In genomic region chr3:24042879-24043567, GRCh38 we compare ENCODE assay signal across 14 cellular contexts.
DNase-seq lines count a peak whose midpoint lies in the region; ATAC-seq and TF ChIP-seq lines count a peak whose summit lies in the region.
"Had no signal": no experiment of that assay in that cellular context is flagged by ENCODE, and none has a peak within 500 bp of the region (broad histone marks: within the 10 kb centered on the region; RNA-seq: fewer than 3 reads in every experiment).

No MANE protein-coding gene starts in this region.

- H3K9me3 ChIP-seq in adrenal gland (replicated peaks in 1 of 3) (no peaks in the 10 kb centered on the region), heart right ventricle (no peaks in the 10 kb centered on the region), transverse colon (no peaks in the 10 kb centered on the region)
- no peaks in the 10 kb centered on the region for H3K9me3 ChIP-seq in effector memory CD4-positive, alpha-beta T cell (ENCODE audit: control insufficient read depth, low read length)
- H3K9me3 ChIP-seq: BLaER1 had no signal

- no peak overlapping the region for H3K4me3 Mint-ChIP-seq in osteocyte (ENCODE audit: unreplicated experiment)
- no peak overlapping the region for H3K4me3 Mint-ChIP-seq in activated T-helper 17 cell treated with anti-CD3 and anti-CD28 coated beads, Interleukin-2, amount 50 U/mL, for 72 hours
- H3K4me3 Mint-ChIP-seq: endodermal cell, type B pancreatic cell had no signal

- H3K27me3 Mint-ChIP-seq in osteocyte (ENCODE audit: unreplicated experiment): no peaks in the 10 kb centered on the region
- no peaks in the 10 kb centered on the region for H3K27me3 Mint-ChIP-seq in activated T-helper 17 cell treated with anti-CD3 and anti-CD28 coated beads, Interleukin-2, amount 50 U/mL, for 72 hours

- H3K4me1 ChIP-seq in adrenal gland (replicated peaks in 1 of 2) (peaks cover 4 to 12% of the 10 kb centered on the region in 2 donors), heart right ventricle (peaks cover 0 to 26% (median 8%) of the 10 kb centered on the region in 9 donors), transverse colon (peaks cover 0 to 6% (median 6%) of the 10 kb centered on the region in 4 donors), foreskin keratinocyte (peaks cover 5% of the 10 kb centered on the region)
- H3K4me1 ChIP-seq in effector memory CD4-positive, alpha-beta T cell (ENCODE audit: control insufficient read depth, insufficient read depth, low read length, poor library complexity, severe bottlenecking): no peaks in the 10 kb centered on the region

- H3K27me3 ChIP-seq in adrenal gland (no peaks in the 10 kb centered on the region), heart right ventricle (no peaks in the 10 kb centered on the region), transverse colon (no peaks in the 10 kb centered on the region), foreskin keratinocyte (no peaks in the 10 kb centered on the region)
- H3K27me3 ChIP-seq in effector memory CD4-positive, alpha-beta T cell (replicated peaks; ENCODE audit: control insufficient read depth, insufficient read depth, low read length, poor library complexity, severe bottlenecking): no peaks in the 10 kb centered on the region
- H3K27me3 ChIP-seq: BLaER1 had no signal

- in situ Hi-C loops in transverse colon (cut with MboI; ENCODE audit: low pct_ligation_motif_present in 1 of 4, low pct_unique_long_range_greater_than_20kb in 1 of 4, low sequenced_read_pairs in 3 of 4): no loop called here

- H3K36me3 Mint-ChIP-seq in osteocyte (ENCODE audit: unreplicated experiment): no peaks in the 10 kb centered on the region
- no peaks in the 10 kb centered on the region for H3K36me3 Mint-ChIP-seq in activated T-helper 17 cell treated with anti-CD3 and anti-CD28 coated beads, Interleukin-2, amount 50 U/mL, for 72 hours (ENCODE audit: low read depth)
- H3K36me3 Mint-ChIP-seq: type B pancreatic cell had no signal

- H3K4me3 ChIP-seq in adrenal gland (no peak overlapping the region), heart right ventricle (peak overlapping the region in 4 of 10 donors; percentile 9 to 27 (median 14)), transverse colon (no peak overlapping the region)
- H3K4me3 ChIP-seq in effector memory CD4-positive, alpha-beta T cell (ENCODE audit: insufficient read depth, low read depth, low read length, poor library complexity, severe bottlenecking): no peak overlapping the region
- H3K4me3 ChIP-seq: BLaER1 had no signal

- H3K27ac ChIP-seq in adrenal gland: peak overlapping the region in 4 of 5 donors; percentile 16 to 72 (median 42)
- peak overlapping the region; percentile 17 to 85 (median 70) for H3K27ac ChIP-seq in heart right ventricle
- peak overlapping the region; percentile 51 to 78 (median 74) for H3K27ac ChIP-seq in transverse colon
- no peak overlapping the region for H3K27ac ChIP-seq in effector memory CD4-positive, alpha-beta T cell (ENCODE audit: insufficient read depth, low read length, poor library complexity, severe bottlenecking)
- no peak overlapping the region for H3K27ac ChIP-seq in foreskin keratinocyte
- H3K27ac ChIP-seq: BLaER1 had no signal

- intact Hi-C loops in adrenal gland (cut with DNase I) (no loop called here), heart right ventricle (cut with DNase I) (no loop called here), transverse colon (cut with DNase I; ENCODE audit: low total_unique reads) (no loop called here)

- H3K36me3 ChIP-seq in adrenal gland (replicated peaks in 1 of 2) (no peaks in the 10 kb centered on the region), heart right ventricle (no peaks in the 10 kb centered on the region), transverse colon (no peaks in the 10 kb centered on the region)
- H3K36me3 ChIP-seq in effector memory CD4-positive, alpha-beta T cell (ENCODE audit: control insufficient read depth, insufficient read depth, low read length): no peaks in the 10 kb centered on the region
- H3K36me3 ChIP-seq: BLaER1 had no signal

- peak overlapping the region; percentile 83 for H3K27ac Mint-ChIP-seq in osteocyte (ENCODE audit: unreplicated experiment)
- H3K27ac Mint-ChIP-seq in activated T-helper 17 cell treated with anti-CD3 and anti-CD28 coated beads, Interleukin-2, amount 50 U/mL, for 72 hours: no peak overlapping the region
- H3K27ac Mint-ChIP-seq: endodermal cell, type B pancreatic cell had no signal

- H3K4me1 Mint-ChIP-seq in osteocyte (ENCODE audit: unreplicated experiment): peaks cover 31% of the 10 kb centered on the region
- H3K4me1 Mint-ChIP-seq in activated T-helper 17 cell treated with anti-CD3 and anti-CD28 coated beads, Interleukin-2, amount 50 U/mL, for 72 hours: peaks cover 4% of the 10 kb centered on the region
- H3K4me1 Mint-ChIP-seq: endodermal cell had no signal

- no peak for TF ChIP-seq POLR2A in adrenal gland (IDR thresholded peaks at IDR 0.05)
- TF ChIP-seq POLR2A in transverse colon (IDR thresholded peaks at IDR 0.05): no peak

- H3K9me3 Mint-ChIP-seq in osteocyte (ENCODE audit: unreplicated experiment): no peaks in the 10 kb centered on the region
- no peaks in the 10 kb centered on the region for H3K9me3 Mint-ChIP-seq in activated T-helper 17 cell treated with anti-CD3 and anti-CD28 coated beads, Interleukin-2, amount 50 U/mL, for 72 hours
- H3K9me3 Mint-ChIP-seq: endodermal cell had no signal

- DNase-seq in adrenal gland (no peak), heart right ventricle (no peak), osteocyte (ENCODE audit: extremely low spot score, unreplicated experiment) (no peak), transverse colon (no peak), NCI-H2196 (lab: John Stamatoyannopoulos, UW; ENCODE audit: unreplicated experiment) (no peak), foreskin keratinocyte (no peak)
- no peak for DNase-seq in effector memory CD4-positive, alpha-beta T cell
- DNase-seq: DND-41, endodermal cell, NCI-H1436, NCI-H510A treated with DMSO at 0.1 percent for 48 hours had no signal

- peak in 5 of 8 donors; percentile 45 to 78 (median 69) for ATAC-seq in heart right ventricle
- no peak for ATAC-seq in activated T-helper 17 cell treated with anti-CD3 and anti-CD28 coated beads, Interleukin-2, amount 50 U/mL, for 72 hours (replicated peaks)
- ATAC-seq in foreskin keratinocyte: no peak

- 69 to 80% (median 77%) methylated on average over 8 to 9 of the region's 9 CpGs for WGBS in adrenal gland, 4 donors
- 63 to 66% methylated on average over 9 of the region's 9 CpGs for WGBS in heart right ventricle, 2 donors
- 72 to 88% methylated on average over 3 to 9 of the region's 9 CpGs for WGBS in transverse colon (ENCODE audit: low coverage in 1 of 2), 2 donors

- TF ChIP-seq EP300 in transverse colon (IDR thresholded peaks at IDR 0.05; ENCODE audit: low read depth): no peak

- TF ChIP-seq CTCF in adrenal gland (IDR thresholded peaks at IDR 0.05) (no peak), heart right ventricle (IDR thresholded peaks at IDR 0.05) (no peak), osteocyte (IDR thresholded peaks at IDR 0.05) (no peak), transverse colon (IDR thresholded peaks at IDR 0.05) (no peak), foreskin keratinocyte (conservative IDR thresholded peaks at IDR 0.05) (no peak)

Comparison
In these comparisons a context has a peak if more than half of its experiments do, and no peak if none do; other contexts are left out.
1. H3K27ac ChIP-seq: peak in adrenal gland (4 of 5), heart right ventricle (10 of 10) and transverse colon (4 of 4); none in effector memory CD4-positive, alpha-beta T cell (single experiment) and foreskin keratinocyte (single experiment).
2. ATAC-seq: peak in heart right ventricle (5 of 8); none in activated T-helper 17 cell treated with anti-CD3 and anti-CD28 coated beads, Interleukin-2, amount 50 U/mL, for 72 hours (single experiment) and foreskin keratinocyte (single experiment).